Comparison of ENCODE assay signal across 1 cellular context in the genomic region with DNA sequence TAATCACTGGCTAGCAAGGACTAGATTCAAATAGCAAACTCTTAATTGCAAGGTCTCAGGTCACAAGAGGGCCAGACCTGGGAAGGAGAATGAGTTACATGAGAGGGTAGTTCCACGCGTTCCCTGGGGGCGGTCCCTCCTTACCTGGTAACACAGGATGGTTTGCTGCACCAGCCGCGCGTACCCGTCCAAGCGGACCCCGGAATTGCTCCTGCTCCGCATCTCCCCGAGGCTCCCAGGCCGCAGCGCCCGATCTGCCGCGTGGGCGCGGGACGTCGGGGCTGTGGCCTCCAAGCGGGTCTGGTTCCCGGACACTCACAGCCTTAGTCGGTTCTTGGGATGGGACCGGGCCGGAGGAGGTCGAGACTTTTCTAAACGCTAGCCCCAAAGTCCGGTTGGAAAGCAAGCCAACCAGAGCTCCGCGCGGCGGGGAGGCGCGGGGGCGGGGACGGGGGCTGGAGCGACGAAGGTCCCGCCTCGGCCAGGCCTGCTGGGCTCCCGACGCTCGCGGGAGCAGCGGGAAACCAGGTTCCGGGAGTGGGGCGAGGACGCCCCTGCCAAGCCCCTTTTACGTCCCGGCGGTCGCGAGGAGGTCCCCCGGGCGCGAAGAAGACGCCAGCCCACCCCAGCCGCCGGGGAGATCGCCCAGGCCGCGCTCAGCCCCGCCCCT.
TF ChIP-seq lines count a peak whose summit lies in the region.

A gene with protein sequence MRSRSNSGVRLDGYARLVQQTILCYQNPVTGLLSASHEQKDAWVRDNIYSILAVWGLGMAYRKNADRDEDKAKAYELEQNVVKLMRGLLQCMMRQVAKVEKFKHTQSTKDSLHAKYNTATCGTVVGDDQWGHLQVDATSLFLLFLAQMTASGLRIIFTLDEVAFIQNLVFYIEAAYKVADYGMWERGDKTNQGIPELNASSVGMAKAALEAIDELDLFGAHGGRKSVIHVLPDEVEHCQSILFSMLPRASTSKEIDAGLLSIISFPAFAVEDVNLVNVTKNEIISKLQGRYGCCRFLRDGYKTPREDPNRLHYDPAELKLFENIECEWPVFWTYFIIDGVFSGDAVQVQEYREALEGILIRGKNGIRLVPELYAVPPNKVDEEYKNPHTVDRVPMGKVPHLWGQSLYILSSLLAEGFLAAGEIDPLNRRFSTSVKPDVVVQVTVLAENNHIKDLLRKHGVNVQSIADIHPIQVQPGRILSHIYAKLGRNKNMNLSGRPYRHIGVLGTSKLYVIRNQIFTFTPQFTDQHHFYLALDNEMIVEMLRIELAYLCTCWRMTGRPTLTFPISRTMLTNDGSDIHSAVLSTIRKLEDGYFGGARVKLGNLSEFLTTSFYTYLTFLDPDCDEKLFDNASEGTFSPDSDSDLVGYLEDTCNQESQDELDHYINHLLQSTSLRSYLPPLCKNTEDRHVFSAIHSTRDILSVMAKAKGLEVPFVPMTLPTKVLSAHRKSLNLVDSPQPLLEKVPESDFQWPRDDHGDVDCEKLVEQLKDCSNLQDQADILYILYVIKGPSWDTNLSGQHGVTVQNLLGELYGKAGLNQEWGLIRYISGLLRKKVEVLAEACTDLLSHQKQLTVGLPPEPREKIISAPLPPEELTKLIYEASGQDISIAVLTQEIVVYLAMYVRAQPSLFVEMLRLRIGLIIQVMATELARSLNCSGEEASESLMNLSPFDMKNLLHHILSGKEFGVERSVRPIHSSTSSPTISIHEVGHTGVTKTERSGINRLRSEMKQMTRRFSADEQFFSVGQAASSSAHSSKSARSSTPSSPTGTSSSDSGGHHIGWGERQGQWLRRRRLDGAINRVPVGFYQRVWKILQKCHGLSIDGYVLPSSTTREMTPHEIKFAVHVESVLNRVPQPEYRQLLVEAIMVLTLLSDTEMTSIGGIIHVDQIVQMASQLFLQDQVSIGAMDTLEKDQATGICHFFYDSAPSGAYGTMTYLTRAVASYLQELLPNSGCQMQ (minus strand): TSS at position 404 of the 670 bp plus-strand sequence. CDS start 182 bp downstream, at position 222.

TF ChIP-seq in HepG2, 621 proteins besides CTCF, POLR2A, EP300 and RAD21 (continued from another document):
- peak; percentile 30; the same call in 1 of the 2 replicates for TF ChIP-seq POLR2G (IDR thresholded peaks at IDR 0.05; ENCODE audit: low read depth, low read length)
- TF ChIP-seq CHD2 (IDR thresholded peaks at IDR 0.05; ENCODE audit: low read depth, low read length): peak; percentile 79
- peak; percentile 12; the same call in 1 of the 2 replicates for TF ChIP-seq SAP130 (CRISPR knock-in tag; IDR thresholded peaks at IDR 0.05; ENCODE audit: low read depth)
- TF ChIP-seq, protein P1, sequence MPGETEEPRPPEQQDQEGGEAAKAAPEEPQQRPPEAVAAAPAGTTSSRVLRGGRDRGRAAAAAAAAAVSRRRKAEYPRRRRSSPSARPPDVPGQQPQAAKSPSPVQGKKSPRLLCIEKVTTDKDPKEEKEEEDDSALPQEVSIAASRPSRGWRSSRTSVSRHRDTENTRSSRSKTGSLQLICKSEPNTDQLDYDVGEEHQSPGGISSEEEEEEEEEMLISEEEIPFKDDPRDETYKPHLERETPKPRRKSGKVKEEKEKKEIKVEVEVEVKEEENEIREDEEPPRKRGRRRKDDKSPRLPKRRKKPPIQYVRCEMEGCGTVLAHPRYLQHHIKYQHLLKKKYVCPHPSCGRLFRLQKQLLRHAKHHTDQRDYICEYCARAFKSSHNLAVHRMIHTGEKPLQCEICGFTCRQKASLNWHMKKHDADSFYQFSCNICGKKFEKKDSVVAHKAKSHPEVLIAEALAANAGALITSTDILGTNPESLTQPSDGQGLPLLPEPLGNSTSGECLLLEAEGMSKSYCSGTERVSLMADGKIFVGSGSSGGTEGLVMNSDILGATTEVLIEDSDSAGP (CRISPR knock-in tag; IDR thresholded peaks at IDR 0.05; ENCODE audit: borderline replicate concordance): 0 out of 2 replicates have a peak, but pooled peaks have one; percentile 5
- TF ChIP-seq DMAP1 (CRISPR knock-in tag; IDR thresholded peaks at IDR 0.05): 0 out of 2 replicates have a peak, but pooled peaks have one; percentile 16
- no peak for TF ChIP-seq SIN3B (IDR thresholded peaks at IDR 0.05; ENCODE audit: low read length)
- no peak for TF ChIP-seq ZNF292 (CRISPR knock-in tag; IDR thresholded peaks at IDR 0.05; ENCODE audit: borderline replicate concordance, low read depth)
- TF ChIP-seq, protein P2, sequence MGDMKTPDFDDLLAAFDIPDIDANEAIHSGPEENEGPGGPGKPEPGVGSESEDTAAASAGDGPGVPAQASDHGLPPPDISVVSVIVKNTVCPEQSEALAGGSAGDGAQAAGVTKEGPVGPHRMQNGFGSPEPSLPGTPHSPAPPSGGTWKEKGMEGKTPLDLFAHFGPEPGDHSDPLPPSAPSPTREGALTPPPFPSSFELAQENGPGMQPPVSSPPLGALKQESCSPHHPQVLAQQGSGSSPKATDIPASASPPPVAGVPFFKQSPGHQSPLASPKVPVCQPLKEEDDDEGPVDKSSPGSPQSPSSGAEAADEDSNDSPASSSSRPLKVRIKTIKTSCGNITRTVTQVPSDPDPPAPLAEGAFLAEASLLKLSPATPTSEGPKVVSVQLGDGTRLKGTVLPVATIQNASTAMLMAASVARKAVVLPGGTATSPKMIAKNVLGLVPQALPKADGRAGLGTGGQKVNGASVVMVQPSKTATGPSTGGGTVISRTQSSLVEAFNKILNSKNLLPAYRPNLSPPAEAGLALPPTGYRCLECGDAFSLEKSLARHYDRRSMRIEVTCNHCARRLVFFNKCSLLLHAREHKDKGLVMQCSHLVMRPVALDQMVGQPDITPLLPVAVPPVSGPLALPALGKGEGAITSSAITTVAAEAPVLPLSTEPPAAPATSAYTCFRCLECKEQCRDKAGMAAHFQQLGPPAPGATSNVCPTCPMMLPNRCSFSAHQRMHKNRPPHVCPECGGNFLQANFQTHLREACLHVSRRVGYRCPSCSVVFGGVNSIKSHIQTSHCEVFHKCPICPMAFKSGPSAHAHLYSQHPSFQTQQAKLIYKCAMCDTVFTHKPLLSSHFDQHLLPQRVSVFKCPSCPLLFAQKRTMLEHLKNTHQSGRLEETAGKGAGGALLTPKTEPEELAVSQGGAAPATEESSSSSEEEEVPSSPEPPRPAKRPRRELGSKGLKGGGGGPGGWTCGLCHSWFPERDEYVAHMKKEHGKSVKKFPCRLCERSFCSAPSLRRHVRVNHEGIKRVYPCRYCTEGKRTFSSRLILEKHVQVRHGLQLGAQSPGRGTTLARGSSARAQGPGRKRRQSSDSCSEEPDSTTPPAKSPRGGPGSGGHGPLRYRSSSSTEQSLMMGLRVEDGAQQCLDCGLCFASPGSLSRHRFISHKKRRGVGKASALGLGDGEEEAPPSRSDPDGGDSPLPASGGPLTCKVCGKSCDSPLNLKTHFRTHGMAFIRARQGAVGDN (CRISPR knock-in tag; IDR thresholded peaks at IDR 0.05): peak; percentile 9
- TF ChIP-seq ZNF792 (CRISPR knock-in tag; IDR thresholded peaks at IDR 0.05): 0 out of 2 replicates have a peak, but pooled peaks have one; percentile 10
- 0 out of 2 replicates have a peak, but pooled peaks have one; percentile 28 for TF ChIP-seq ZSCAN21 (CRISPR knock-in tag; IDR thresholded peaks at IDR 0.05; ENCODE audit: borderline replicate concordance)
- 0 out of 2 replicates have a peak, but pooled peaks have one; percentile 5 for TF ChIP-seq ZNF441 (CRISPR knock-in tag; IDR thresholded peaks at IDR 0.05; ENCODE audit: borderline replicate concordance)
- TF ChIP-seq PHF8 (CRISPR knock-in tag; IDR thresholded peaks at IDR 0.05): peak; percentile 56
- 0 out of 2 replicates have a peak, but pooled peaks have one; percentile 1 for TF ChIP-seq SAFB2 (CRISPR knock-in tag; IDR thresholded peaks at IDR 0.05; ENCODE audit: borderline replicate concordance, low read depth)
- TF ChIP-seq, protein P3, sequence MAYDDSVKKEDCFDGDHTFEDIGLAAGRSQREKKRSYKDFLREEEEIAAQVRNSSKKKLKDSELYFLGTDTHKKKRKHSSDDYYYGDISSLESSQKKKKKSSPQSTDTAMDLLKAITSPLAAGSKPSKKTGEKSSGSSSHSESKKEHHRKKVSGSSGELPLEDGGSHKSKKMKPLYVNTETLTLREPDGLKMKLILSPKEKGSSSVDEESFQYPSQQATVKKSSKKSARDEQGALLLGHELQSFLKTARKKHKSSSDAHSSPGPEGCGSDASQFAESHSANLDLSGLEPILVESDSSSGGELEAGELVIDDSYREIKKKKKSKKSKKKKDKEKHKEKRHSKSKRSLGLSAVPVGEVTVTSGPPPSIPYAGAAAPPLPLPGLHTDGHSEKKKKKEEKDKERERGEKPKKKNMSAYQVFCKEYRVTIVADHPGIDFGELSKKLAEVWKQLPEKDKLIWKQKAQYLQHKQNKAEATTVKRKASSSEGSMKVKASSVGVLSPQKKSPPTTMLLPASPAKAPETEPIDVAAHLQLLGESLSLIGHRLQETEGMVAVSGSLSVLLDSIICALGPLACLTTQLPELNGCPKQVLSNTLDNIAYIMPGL (CRISPR knock-in tag; IDR thresholded peaks at IDR 0.05; ENCODE audit: borderline replicate concordance in 1 of 2, low read depth in 1 of 2): 0 out of 4 replicates have a peak, but pooled peaks of 1 of the 2 experiments have one; percentile 12
- TF ChIP-seq HES4 (CRISPR knock-in tag; IDR thresholded peaks at IDR 0.05; ENCODE audit: borderline replicate concordance): 0 out of 2 replicates have a peak, but pooled peaks have one; percentile 19
- TF ChIP-seq ASH2L (IDR thresholded peaks at IDR 0.05; ENCODE audit: insufficient read length, low read depth, low read length): peak; percentile 24
- TF ChIP-seq ZNF256 (CRISPR knock-in tag; conservative IDR thresholded peaks at IDR 0.05): no peak
- TF ChIP-seq NFATC3 (CRISPR knock-in tag; IDR thresholded peaks at IDR 0.05): no peak
- TF ChIP-seq, protein P4, sequence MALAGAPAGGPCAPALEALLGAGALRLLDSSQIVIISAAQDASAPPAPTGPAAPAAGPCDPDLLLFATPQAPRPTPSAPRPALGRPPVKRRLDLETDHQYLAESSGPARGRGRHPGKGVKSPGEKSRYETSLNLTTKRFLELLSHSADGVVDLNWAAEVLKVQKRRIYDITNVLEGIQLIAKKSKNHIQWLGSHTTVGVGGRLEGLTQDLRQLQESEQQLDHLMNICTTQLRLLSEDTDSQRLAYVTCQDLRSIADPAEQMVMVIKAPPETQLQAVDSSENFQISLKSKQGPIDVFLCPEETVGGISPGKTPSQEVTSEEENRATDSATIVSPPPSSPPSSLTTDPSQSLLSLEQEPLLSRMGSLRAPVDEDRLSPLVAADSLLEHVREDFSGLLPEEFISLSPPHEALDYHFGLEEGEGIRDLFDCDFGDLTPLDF (CRISPR knock-in tag; IDR thresholded peaks at IDR 0.05): 0 out of 2 replicates have a peak, but pooled peaks have one; percentile 25
- 0 out of 2 replicates have a peak, but pooled peaks have one; percentile 8 for TF ChIP-seq HOXA3 (CRISPR knock-in tag; IDR thresholded peaks at IDR 0.05)
- 0 out of 2 replicates have a peak, but pooled peaks have one; percentile 25 for TF ChIP-seq ZNF232 (CRISPR knock-in tag; IDR thresholded peaks at IDR 0.05; ENCODE audit: borderline replicate concordance)
- no peak for TF ChIP-seq NFYC (CRISPR knock-in tag; IDR thresholded peaks at IDR 0.05)
